8 cellular contexts compared by ENCODE assay signal in genomic region chr3:47163990-47164848, GRCh38. TPM values are rescaled to one million over a fixed set of nuclear protein-coding genes. Genes with fewer than 3 reads are reported as not detected.
DNase-seq lines count a peak whose midpoint lies in the region; ATAC-seq lines count a peak whose summit lies in the region.

TSS of gene SETD2 (minus strand) at chr3:47164113. CDS start at chr3:47163924, 189 bp downstream.

- H3K4me1 Mint-ChIP-seq in activated CD8-positive, alpha-beta memory T cell treated with anti-CD3 and anti-CD28 coated beads, Interleukin-2, amount 10 ng/mL, durations not matched to agents 7 days and 5 days, result peaks cover 42% of the 10 kb centered on the region

- peak; percentile 83 for ATAC-seq in GM19463 (IDR thresholded peaks at IDR 0.05; ENCODE audit: unreplicated experiment)
- ATAC-seq in activated CD8-positive, alpha-beta memory T cell treated with anti-CD3 and anti-CD28 coated beads, Interleukin-2, amount 10 ng/mL, durations not matched to agents 7 days and 5 days, result peak; percentile 90

- H3K9me3 Mint-ChIP-seq in activated CD8-positive, alpha-beta memory T cell treated with anti-CD3 and anti-CD28 coated beads, Interleukin-2, amount 10 ng/mL, durations not matched to agents 7 days and 5 days (ENCODE audit: low read depth), result no peaks in the 10 kb centered on the region

- CTCF ChIA-PET in activated CD8-positive, alpha-beta memory T cell treated with anti-CD3 and anti-CD28 coated beads, Interleukin-2, amount 10 ng/mL, durations not matched to agents 7 days and 5 days (lab: Charles Lee), result interaction anchor here (0.6 to 3.9 kb wide), 25 partner anchors 10 to 257 kb away, joined by 3 to 17 read pairs (median 4); partner anchors contain the start of genes KIF9, KLHL18 and PTPN23

- DNase-seq in COLO668 (lab: John Stamatoyannopoulos, UW; ENCODE audit: unreplicated experiment), result peak; percentile 85
- peak; percentile 79 for DNase-seq in HS-27A (ENCODE audit: low read depth)
- DNase-seq in NOMO-1 treated with dmso at 0.1 percent for 144 hours (lab: John Stamatoyannopoulos, UW; ENCODE audit: unreplicated experiment), result peak; percentile 89
- peak; percentile 93 for DNase-seq in activated CD8-positive, alpha-beta memory T cell treated with anti-CD3 and anti-CD28 coated beads, Interleukin-2, amount 10 ng/mL, durations not matched to agents 7 days and 5 days
- DNase-seq in mesenteric fat pad (ENCODE audit: low spot score), result peak; percentile 96
- peak; percentile 63 for DNase-seq in stimulated activated CD8-positive, alpha-beta memory T cell treated with anti-CD3 and anti-CD28 coated beads, Interleukin-15, amount 100 ng/mL, for 1 hour (ENCODE audit: low read depth)

- peak within 1 kb of the TSS; percentile 99 for H3K4me3 Mint-ChIP-seq in activated CD8-positive, alpha-beta memory T cell treated with anti-CD3 and anti-CD28 coated beads, Interleukin-2, amount 10 ng/mL, durations not matched to agents 7 days and 5 days

- no peaks in the 10 kb centered on the region for H3K27me3 Mint-ChIP-seq in activated CD8-positive, alpha-beta memory T cell treated with anti-CD3 and anti-CD28 coated beads, Interleukin-2, amount 10 ng/mL, durations not matched to agents 7 days and 5 days

- peak within 1 kb of the TSS; percentile 99 for H3K4me3 ChIP-seq in endocrine pancreas (ENCODE audit: control insufficient read depth, insufficient read depth, low read length)

- peaks cover 19% of the 10 kb centered on the region for H3K36me3 Mint-ChIP-seq in activated CD8-positive, alpha-beta memory T cell treated with anti-CD3 and anti-CD28 coated beads, Interleukin-2, amount 10 ng/mL, durations not matched to agents 7 days and 5 days

- H3K27me3 ChIP-seq in endocrine pancreas (ENCODE audit: control insufficient read depth, insufficient read depth, low read length), result no peaks in the 10 kb centered on the region

- H3K9ac ChIP-seq in endocrine pancreas (ENCODE audit: control insufficient read depth, insufficient read depth, low read length), result peak within 1 kb of the TSS; percentile 98

- peak within 1 kb of the TSS; percentile 100 for H3K27ac Mint-ChIP-seq in activated CD8-positive, alpha-beta memory T cell treated with anti-CD3 and anti-CD28 coated beads, Interleukin-2, amount 10 ng/mL, durations not matched to agents 7 days and 5 days

- peaks cover 13% of the 10 kb centered on the region for H3K4me1 ChIP-seq in endocrine pancreas (ENCODE audit: control insufficient read depth, insufficient read depth, low read length)

- H3K36me3 ChIP-seq in endocrine pancreas (ENCODE audit: control insufficient read depth, insufficient read depth, low read length), result no peaks in the 10 kb centered on the region

- H3K9me3 ChIP-seq in endocrine pancreas (ENCODE audit: control insufficient read depth, low read length), result no peaks in the 10 kb centered on the region

RNA-seq across cellular contexts. Expression of gene SETD2, which starts in this region (rescaled TPM):
- total RNA-seq in activated CD8-positive, alpha-beta memory T cell treated with anti-CD3 and anti-CD28 coated beads, Interleukin-2, amount 10 ng/mL, durations not matched to agents 7 days and 5 days, result 10 to 100 TPM; 38.0 to 43.3 TPM
- 46.6 TPM for total RNA-seq in mesenteric fat pad

Comparison
In these comparisons a context has a peak if more than half of its experiments do, and no peak if none do; other contexts are left out.
1. Peak in every context shown above with its lines: DNase-seq, ATAC-seq and H3K4me3 ChIP-seq.